Comparison of ENCODE assay signal across 20 cellular contexts in genomic region chr11:10392680-10393079, GRCh38.
DNase-seq lines count a peak whose midpoint lies in the region; TF ChIP-seq lines count a peak whose summit lies in the region.
"Had no signal": no experiment of that assay in that cellular context is flagged by ENCODE, and none has a peak within 500 bp of the region (broad histone marks: within the 10 kb centered on the region; RNA-seq: fewer than 3 reads in every experiment).

No MANE protein-coding gene starts in this region.

- peaks cover 14% of the 10 kb centered on the region for H3K9me3 Mint-ChIP-seq in Caco-2 (ENCODE audit: unreplicated experiment)
- no peaks in the 10 kb centered on the region for H3K9me3 Mint-ChIP-seq in osteocyte (ENCODE audit: unreplicated experiment)
- H3K9me3 Mint-ChIP-seq in activated CD4-positive, alpha-beta T cell treated with anti-CD3 and anti-CD28 coated beads, Interleukin-2, amount 10 ng/mL, durations not matched to agents 7 days and 5 days: no peaks in the 10 kb centered on the region
- H3K9me3 Mint-ChIP-seq: activated CD4-positive, alpha-beta T cell treated with anti-CD3 and anti-CD28 coated beads, Interleukin-2, amount 10 ng/mL, durations not matched to agents 24 days and 14 days; effector memory CD8-positive, alpha-beta T cell; memory B cell; naive B cell had no signal

- H3K36me3 ChIP-seq in Caco-2 (ENCODE audit: control insufficient read depth, insufficient read depth, low read length) (no peaks in the 10 kb centered on the region), MG63 (no peaks in the 10 kb centered on the region), esophagus muscularis mucosa (no peaks in the 10 kb centered on the region)

- TF ChIP-seq CTCF in Caco-2 (IDR thresholded peaks at IDR 0.05; ENCODE audit: insufficient read depth in 1 of 2, low read depth in 1 of 2, low read length in 1 of 2, severe bottlenecking in 1 of 2, unreplicated experiment in 1 of 2) (no peak), esophagus muscularis mucosa (IDR thresholded peaks at IDR 0.05) (no peak), osteocyte (IDR thresholded peaks at IDR 0.05) (no peak)

- H3K4me1 ChIP-seq in Caco-2: peaks cover 84% of the 10 kb centered on the region
- peaks cover 4 to 67% (median 55%) of the 10 kb centered on the region in 4 donors for H3K4me1 ChIP-seq in esophagus muscularis mucosa

- no TSS peak for BruUV-seq in Caco-2 (replicated peaks; lab: Mats Ljungman, UMichigan)

- 62% methylated on average over 6 of the region's 6 CpGs for WGBS in esophagus muscularis mucosa

- H3K36me3 Mint-ChIP-seq in Caco-2 (ENCODE audit: insufficient read depth, unreplicated experiment) (peaks cover 11% of the 10 kb centered on the region), osteocyte (ENCODE audit: unreplicated experiment) (no peaks in the 10 kb centered on the region)
- H3K36me3 Mint-ChIP-seq in activated CD4-positive, alpha-beta T cell treated with anti-CD3 and anti-CD28 coated beads, Interleukin-2, amount 10 ng/mL, durations not matched to agents 7 days and 5 days (ENCODE audit: low read depth): no peaks in the 10 kb centered on the region
- H3K36me3 Mint-ChIP-seq: naive B cell had no signal

- peak overlapping the region; percentile 2 to 62 (median 38) for H3K27ac ChIP-seq in esophagus muscularis mucosa (replicated peaks in 1 of 4)
- H3K27ac ChIP-seq: testis had no signal

- no peak for TF ChIP-seq POLR2A in esophagus muscularis mucosa (IDR thresholded peaks at IDR 0.05; ENCODE audit: low read depth)

- TF ChIP-seq EP300 in esophagus muscularis mucosa (IDR thresholded peaks at IDR 0.05): no peak

- H3K27ac Mint-ChIP-seq in Caco-2 (ENCODE audit: unreplicated experiment): peak overlapping the region; percentile 80
- peak overlapping the region; percentile 32 for H3K27ac Mint-ChIP-seq in osteocyte (ENCODE audit: unreplicated experiment)
- no peak overlapping the region for H3K27ac Mint-ChIP-seq in activated CD4-positive, alpha-beta T cell treated with anti-CD3 and anti-CD28 coated beads, Interleukin-2, amount 10 ng/mL, durations not matched to agents 7 days and 5 days
- H3K27ac Mint-ChIP-seq: activated CD4-positive, alpha-beta T cell treated with anti-CD3 and anti-CD28 coated beads, Interleukin-2, amount 10 ng/mL, durations not matched to agents 24 days and 14 days; effector memory CD8-positive, alpha-beta T cell; memory B cell had no signal

- H3K4me3 ChIP-seq in Caco-2 (ENCODE audit: low read depth, low read length) (no peak overlapping the region), MG63 (no peak overlapping the region), esophagus muscularis mucosa (no peak overlapping the region)
- H3K4me3 ChIP-seq: testis had no signal

- peaks cover 75% of the 10 kb centered on the region for H3K4me1 Mint-ChIP-seq in Caco-2 (ENCODE audit: low read depth, unreplicated experiment)
- H3K4me1 Mint-ChIP-seq in osteocyte (ENCODE audit: unreplicated experiment): peaks cover 28% of the 10 kb centered on the region
- no peaks in the 10 kb centered on the region for H3K4me1 Mint-ChIP-seq in activated CD4-positive, alpha-beta T cell treated with anti-CD3 and anti-CD28 coated beads, Interleukin-2, amount 10 ng/mL, durations not matched to agents 7 days and 5 days

- H3K27me3 Mint-ChIP-seq in Caco-2 (ENCODE audit: insufficient read depth, unreplicated experiment) (no peaks in the 10 kb centered on the region), osteocyte (ENCODE audit: unreplicated experiment) (peaks cover 9% of the 10 kb centered on the region)
- peaks cover 19% of the 10 kb centered on the region for H3K27me3 Mint-ChIP-seq in activated CD4-positive, alpha-beta T cell treated with anti-CD3 and anti-CD28 coated beads, Interleukin-2, amount 10 ng/mL, durations not matched to agents 7 days and 5 days

- no peaks in the 10 kb centered on the region for H3K27me3 ChIP-seq in Caco-2 (replicated peaks; ENCODE audit: control insufficient read depth, insufficient read depth, low read length)
- H3K27me3 ChIP-seq in MG63: no peaks in the 10 kb centered on the region
- H3K27me3 ChIP-seq in esophagus muscularis mucosa: no peaks in the 10 kb centered on the region
- H3K27me3 ChIP-seq: testis had no signal

- POLR2A ChIA-PET in Caco-2 (lab: Charles Lee): interaction anchor here (0.5 to 0.8 kb wide), 2 partner anchors 85 to 89 kb away, joined by 3 to 4 read pairs; no protein-coding TSS in a partner anchor
- POLR2A ChIA-PET in activated CD4-positive, alpha-beta T cell treated with anti-CD3 and anti-CD28 coated beads, Interleukin-2, amount 10 ng/mL, durations not matched to agents 7 days and 5 days (lab: Charles Lee): no interaction called here

- no peak for DNase-seq in Caco-2
- peak; percentile 65 for DNase-seq in MG63
- no peak for DNase-seq in esophagus muscularis mucosa (ENCODE audit: extremely low spot score)
- no peak for DNase-seq in osteocyte (ENCODE audit: extremely low spot score, unreplicated experiment)
- no peak for DNase-seq in activated CD4-positive, alpha-beta T cell treated with anti-CD3 and anti-CD28 coated beads, Interleukin-2, amount 50 U/mL, for 48 hours
- DNase-seq in activated CD4-positive, alpha-beta T cell treated with anti-CD3 and anti-CD28 coated beads, Interleukin-2, amount 10 ng/mL, durations not matched to agents 7 days and 5 days: no peak
- DNase-seq in NCI-H2171 treated with DMSO at 0.1 percent for 48 hours (lab: John Stamatoyannopoulos, UW): no peak
- no peak for DNase-seq in SKM-1 (lab: John Stamatoyannopoulos, UW; ENCODE audit: unreplicated experiment)
- DNase-seq: activated CD4-positive, alpha-beta T cell treated with anti-CD3 and anti-CD28 coated beads, Interleukin-2, amount 10 ng/mL, durations not matched to agents 24 days and 14 days; aorta; Calu3; effector memory CD8-positive, alpha-beta T cell; kidney glomerular epithelial cell; naive B cell; NCI-H1417; NCI-H524 treated with DMSO at 0.1 percent for 48 hours; posterior cingulate gyrus; stimulated activated CD8-positive, alpha-beta memory T cell treated with anti-CD3 and anti-CD28 coated beads, Interleukin-4, amount 100 ng/mL, for 48 hours; testis had no signal

- CTCF ChIA-PET in Caco-2 (lab: Charles Lee): no interaction called here
- CTCF ChIA-PET in activated CD4-positive, alpha-beta T cell treated with anti-CD3 and anti-CD28 coated beads, Interleukin-2, amount 10 ng/mL, durations not matched to agents 7 days and 5 days (lab: Charles Lee): no interaction called here

- intact Hi-C loops in Caco-2 (cut with micrococcal nuclease; ENCODE audit: unreplicated experiment) (no loop called here), esophagus muscularis mucosa (cut with DNase I) (no loop called here)

- H3K9me3 ChIP-seq in Caco-2 (no peaks in the 10 kb centered on the region), MG63 (0 out of 2 replicates have a peak, but pooled peaks cover 2% of the 10 kb centered on the region), esophagus muscularis mucosa (no peaks in the 10 kb centered on the region)
- H3K9me3 ChIP-seq: testis had no signal

- peak overlapping the region; percentile 71 for H3K4me3 Mint-ChIP-seq in Caco-2 (ENCODE audit: unreplicated experiment)
- no peak overlapping the region for H3K4me3 Mint-ChIP-seq in osteocyte (ENCODE audit: unreplicated experiment)
- H3K4me3 Mint-ChIP-seq in activated CD4-positive, alpha-beta T cell treated with anti-CD3 and anti-CD28 coated beads, Interleukin-2, amount 10 ng/mL, durations not matched to agents 7 days and 5 days: no peak overlapping the region
- H3K4me3 Mint-ChIP-seq: activated CD4-positive, alpha-beta T cell treated with anti-CD3 and anti-CD28 coated beads, Interleukin-2, amount 10 ng/mL, durations not matched to agents 24 days and 14 days; effector memory CD8-positive, alpha-beta T cell; memory B cell; naive B cell had no signal
